In the genomic region with DNA sequence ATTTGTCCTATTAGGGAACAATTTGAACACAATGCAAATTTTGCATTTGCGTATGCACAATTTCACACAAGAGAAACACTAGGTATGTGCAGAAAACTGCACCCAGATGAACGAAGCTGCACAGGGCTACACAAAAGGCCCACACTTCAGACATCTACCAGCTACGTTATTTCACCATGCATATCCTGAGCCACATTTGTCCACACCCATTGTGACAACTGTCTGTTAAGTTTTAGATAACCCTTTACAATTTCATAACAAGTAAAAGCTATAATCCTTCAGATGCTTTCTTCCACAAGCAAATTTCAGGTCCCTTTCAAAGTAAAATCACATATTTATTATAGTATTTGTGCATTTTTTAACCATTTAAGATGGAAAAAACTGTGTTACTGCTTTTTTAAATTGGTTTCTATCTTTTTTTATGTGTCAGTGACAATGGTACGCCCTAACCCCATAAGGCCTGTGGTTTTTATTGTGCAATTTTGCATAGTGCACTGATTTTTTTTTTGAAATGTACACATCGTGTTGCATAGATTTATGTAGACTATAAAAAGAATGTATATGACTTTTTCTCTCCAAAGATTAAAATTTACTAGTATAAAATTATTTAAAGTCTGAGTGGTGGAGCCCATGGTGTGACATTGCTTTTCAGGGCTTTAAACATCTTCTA, we compare ENCODE assay signal across 19 cellular contexts.
DNase-seq lines count a peak whose midpoint lies in the region; ATAC-seq and TF ChIP-seq lines count a peak whose summit lies in the region.
"Had no signal": no experiment of that assay in that cellular context is flagged by ENCODE, and none has a peak within 500 bp of the region (broad histone marks: within the 10 kb centered on the region; RNA-seq: fewer than 3 reads in every experiment).

No MANE protein-coding gene starts in this region.

- peak overlapping the region; percentile 41 for H3K27ac Mint-ChIP-seq in CD8-positive, alpha-beta T cell
- peak overlapping the region in 9 of 10 donors; percentile 8 to 96 (median 65) for H3K27ac Mint-ChIP-seq in naive thymus-derived CD8-positive, alpha-beta T cell
- no peak overlapping the region for H3K27ac Mint-ChIP-seq in nephron progenitor cell

- peaks cover 24% of the 10 kb centered on the region for H3K4me1 ChIP-seq in CD8-positive, alpha-beta T cell (ENCODE audit: insufficient read depth, low read length)
- H3K4me1 ChIP-seq in effector memory CD4-positive, alpha-beta T cell (ENCODE audit: control insufficient read depth, insufficient read depth, low read length, poor library complexity, severe bottlenecking), result no peaks in the 10 kb centered on the region
- H3K4me1 ChIP-seq: BE2C, HAP-1 had no signal

- POLR2A ChIA-PET in CD8-positive, alpha-beta T cell (lab: Charles Lee), result interaction anchor here (0.6 to 1.8 kb wide), 4 partner anchors 15 to 543 kb away, joined by 3 to 7 read pairs (median 4); partner anchors contain the start of gene BTG1
- POLR2A ChIA-PET in naive thymus-derived CD8-positive, alpha-beta T cell (lab: Charles Lee), result interaction anchor here (0.7 to 3.9 kb wide), 2 partner anchors 27 to 88 kb away, joined by 5 to 38 read pairs; partner anchors contain the start of gene BTG1

- no peak for ATAC-seq in CD8-positive, alpha-beta T cell
- ATAC-seq in naive thymus-derived CD8-positive, alpha-beta T cell, result no peak

- no peaks in the 10 kb centered on the region for H3K27me3 ChIP-seq in CD8-positive, alpha-beta T cell (ENCODE audit: insufficient read depth, low read length)
- H3K27me3 ChIP-seq in effector memory CD4-positive, alpha-beta T cell (replicated peaks; ENCODE audit: control insufficient read depth, insufficient read depth, low read length, poor library complexity, severe bottlenecking), result no peaks in the 10 kb centered on the region
- H3K27me3 ChIP-seq: BE2C had no signal

- H3K27ac ChIP-seq in CD8-positive, alpha-beta T cell (ENCODE audit: low read depth, low read length), result no peak overlapping the region
- no peak overlapping the region for H3K27ac ChIP-seq in effector memory CD4-positive, alpha-beta T cell (ENCODE audit: insufficient read depth, low read length, poor library complexity, severe bottlenecking)

- DNase-seq in CD8-positive, alpha-beta T cell, result no peak
- DNase-seq in MV-4-11 (lab: John Stamatoyannopoulos, UW) (peak; percentile 64), OCI-M1 (lab: John Stamatoyannopoulos, UW) (peak; percentile 24), nephron progenitor cell (no peak), kidney tubule cell (ENCODE audit: low spot score) (no peak)
- no peak for DNase-seq in naive thymus-derived CD8-positive, alpha-beta T cell
- DNase-seq in effector memory CD4-positive, alpha-beta T cell, result no peak
- DNase-seq: BE2C, COR-L47, DMS153, EL, IMR-90, NCI-H1048, NCI-H146, NCI-H2081 treated with DMSO at 0.1 percent for 48 hours, NCI-H2227 treated with DMSO at 0.1 percent for 48 hours, NCI-H69, SHP77 had no signal

- no peaks in the 10 kb centered on the region for H3K36me3 Mint-ChIP-seq in CD8-positive, alpha-beta T cell
- no peaks in the 10 kb centered on the region for H3K36me3 Mint-ChIP-seq in naive thymus-derived CD8-positive, alpha-beta T cell
- H3K36me3 Mint-ChIP-seq in nephron progenitor cell (ENCODE audit: low read depth), result no peaks in the 10 kb centered on the region

- no peaks in the 10 kb centered on the region for H3K36me3 ChIP-seq in CD8-positive, alpha-beta T cell (ENCODE audit: insufficient read depth, low read length)
- H3K36me3 ChIP-seq in effector memory CD4-positive, alpha-beta T cell (ENCODE audit: control insufficient read depth, insufficient read depth, low read length), result no peaks in the 10 kb centered on the region
- H3K36me3 ChIP-seq: BE2C, HAP-1 had no signal

- intact Hi-C loops in CD8-positive, alpha-beta T cell (cut with DNase I, micrococcal nuclease), result no loop called here

- no peak overlapping the region for H3K4me3 ChIP-seq in CD8-positive, alpha-beta T cell (ENCODE audit: low read depth, low read length)
- no peak overlapping the region for H3K4me3 ChIP-seq in effector memory CD4-positive, alpha-beta T cell (ENCODE audit: insufficient read depth, low read depth, low read length, poor library complexity, severe bottlenecking)
- H3K4me3 ChIP-seq: HAP-1 had no signal

- H3K4me3 Mint-ChIP-seq in CD8-positive, alpha-beta T cell, result no peak overlapping the region
- H3K4me3 Mint-ChIP-seq in naive thymus-derived CD8-positive, alpha-beta T cell, result peak overlapping the region in 4 of 10 donors; percentile 5 to 23 (median 14)
- no peak overlapping the region for H3K4me3 Mint-ChIP-seq in nephron progenitor cell

- no peaks in the 10 kb centered on the region for H3K27me3 Mint-ChIP-seq in CD8-positive, alpha-beta T cell (ENCODE audit: low read depth)
- H3K27me3 Mint-ChIP-seq in naive thymus-derived CD8-positive, alpha-beta T cell, result no peaks in the 10 kb centered on the region
- H3K27me3 Mint-ChIP-seq in nephron progenitor cell (ENCODE audit: low read depth, poor library complexity), result peaks cover 2% of the 10 kb centered on the region

- CTCF ChIA-PET in CD8-positive, alpha-beta T cell (lab: Charles Lee), result interaction anchor here (1.2 kb wide), 1 partner anchor 9 kb away, joined by 3 read pairs; no protein-coding TSS in a partner anchor

- no peak for TF ChIP-seq CTCF in CD8-positive, alpha-beta T cell (IDR thresholded peaks at IDR 0.05)
- TF ChIP-seq CTCF in nephron progenitor cell (IDR thresholded peaks at IDR 0.05), result no peak

- no peaks in the 10 kb centered on the region for H3K9me3 Mint-ChIP-seq in CD8-positive, alpha-beta T cell
- H3K9me3 Mint-ChIP-seq in naive thymus-derived CD8-positive, alpha-beta T cell, result no peaks in the 10 kb centered on the region
- H3K9me3 Mint-ChIP-seq in nephron progenitor cell, result no peaks in the 10 kb centered on the region

- peaks cover 35% of the 10 kb centered on the region for H3K4me1 Mint-ChIP-seq in CD8-positive, alpha-beta T cell (ENCODE audit: low read depth)
- H3K4me1 Mint-ChIP-seq in naive thymus-derived CD8-positive, alpha-beta T cell, result peaks cover 10 to 37% (median 29%) of the 10 kb centered on the region in 4 donors
- H3K4me1 Mint-ChIP-seq in nephron progenitor cell, result no peaks in the 10 kb centered on the region

- no peaks in the 10 kb centered on the region for H3K9me3 ChIP-seq in CD8-positive, alpha-beta T cell (ENCODE audit: low read length)
- H3K9me3 ChIP-seq in effector memory CD4-positive, alpha-beta T cell (ENCODE audit: control insufficient read depth, low read length), result no peaks in the 10 kb centered on the region
- H3K9me3 ChIP-seq: BE2C, HAP-1 had no signal

Comparison
In these comparisons a context has a peak if more than half of its experiments do, and no peak if none do; other contexts are left out.
1. DNase-seq: peak in MV-4-11 (single experiment) and OCI-M1 (single experiment); none in CD8-positive, alpha-beta T cell (0 of 7), naive thymus-derived CD8-positive, alpha-beta T cell (0 of 10), effector memory CD4-positive, alpha-beta T cell (0 of 3), nephron progenitor cell (single experiment) and kidney tubule cell (single experiment).